12 cellular contexts compared by ENCODE assay signal in the genomic region with DNA sequence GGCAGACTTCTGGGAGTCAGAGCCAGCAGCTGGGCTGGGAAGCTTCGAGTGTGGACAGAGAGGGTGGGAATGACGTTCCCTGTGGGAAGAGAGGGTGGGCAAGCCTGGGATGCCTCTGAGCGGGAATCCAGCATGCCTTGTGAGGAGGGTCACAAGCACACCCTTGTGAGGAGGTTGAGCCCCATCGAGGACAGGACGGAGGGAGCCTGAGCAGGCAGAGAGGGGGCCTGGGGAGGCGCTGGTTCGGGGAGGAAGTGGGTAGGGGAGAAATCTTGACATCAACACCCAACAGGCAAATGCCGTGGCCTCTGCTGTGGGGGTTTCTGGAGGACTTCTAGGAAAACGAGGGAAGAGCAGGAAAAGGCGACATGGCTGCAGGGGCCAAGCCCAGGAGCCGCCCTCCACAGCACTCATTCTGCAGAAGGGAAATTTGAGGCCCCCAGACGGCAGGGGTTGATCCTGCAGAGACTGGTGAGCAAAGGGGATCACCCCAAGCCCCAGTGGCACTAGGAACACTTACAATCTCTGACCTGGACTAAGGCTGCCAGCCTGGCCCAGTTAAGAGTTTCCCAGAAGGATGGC. TPM values are rescaled to one million over a fixed set of nuclear protein-coding genes. Genes with fewer than 3 reads are reported as not detected.
DNase-seq lines count a peak whose midpoint lies in the region; ATAC-seq and TF ChIP-seq lines count a peak whose summit lies in the region.
"Had no signal": no experiment of that assay in that cellular context is flagged by ENCODE, and none has a peak within 500 bp of the region (broad histone marks: within the 10 kb centered on the region; RNA-seq: fewer than 3 reads in every experiment).

No MANE protein-coding gene starts in this region.

- H3K18ac ChIP-seq in IMR-90 (ENCODE audit: low read depth, low read length): no peak overlapping the region

- H3K27me3 Mint-ChIP-seq in osteocyte (ENCODE audit: unreplicated experiment): peaks cover 17% of the 10 kb centered on the region

- H3K27ac ChIP-seq in IMR-90 (ENCODE audit: insufficient read depth, low read length): no peak overlapping the region
- H3K27ac ChIP-seq in dorsolateral prefrontal cortex: peak overlapping the region in 17 of 59 donors; percentile 2 to 84 (median 39)
- H3K27ac ChIP-seq: right atrium auricular region, RWPE1 had no signal

- H3K27ac Mint-ChIP-seq in osteocyte (ENCODE audit: unreplicated experiment): no peak overlapping the region
- H3K27ac Mint-ChIP-seq: dendritic cell treated with granulocyte-macrophage colony-stimulating factor and Interleukin-4, amounts not matched to agents 40 ng/mL and 50 ng/mL, for 4 days had no signal

- H3K9me3 Mint-ChIP-seq in osteocyte (ENCODE audit: unreplicated experiment): no peaks in the 10 kb centered on the region
- H3K9me3 Mint-ChIP-seq: dendritic cell treated with granulocyte-macrophage colony-stimulating factor and Interleukin-4, amounts not matched to agents 40 ng/mL and 50 ng/mL, for 4 days had no signal

- POLR2A ChIA-PET in IMR-90 (lab: Charles Lee; ENCODE audit: unreplicated experiment): no interaction called here

- H2AFZ ChIP-seq in IMR-90 (replicated peaks; ENCODE audit: low read length, poor library complexity): peak overlapping the region; percentile 90

- H3K9me3 ChIP-seq in IMR-90 (ENCODE audit: control insufficient read depth, insufficient read depth, low read length): no peaks in the 10 kb centered on the region
- H3K9me3 ChIP-seq: right atrium auricular region had no signal

- no peak overlapping the region for H3K56ac ChIP-seq in IMR-90 (ENCODE audit: extremely low read depth, insufficient read depth, low read length)

- no peak overlapping the region for H4K5ac ChIP-seq in IMR-90 (ENCODE audit: low read depth, low read length)

- no peaks in the 10 kb centered on the region for H3K79me1 ChIP-seq in IMR-90 (ENCODE audit: low read depth in 1 of 2, low read length in 2 of 2)

- TF ChIP-seq CTCF in AG09309 (IDR thresholded peaks at IDR 0.05; ENCODE audit: control insufficient read depth, insufficient read depth, low read depth, low read length, missing control alignments) (no peak), IMR-90 (conservative IDR thresholded peaks at IDR 0.05; ENCODE audit: low read depth, low read length) (no peak), dorsolateral prefrontal cortex (IDR thresholded peaks at IDR 0.05 in 54 of 56, conservative IDR thresholded peaks at IDR 0.05 in 2 of 56; ENCODE audit: low read depth in 1 of 56, partially characterized antibody in 56 of 56) (no peak), osteocyte (IDR thresholded peaks at IDR 0.05) (no peak), GM20000 (IDR thresholded peaks at IDR 0.05; ENCODE audit: extremely low read depth, missing control alignments) (no peak)

- H2BK15ac ChIP-seq in IMR-90 (ENCODE audit: low read depth, low read length): no peak overlapping the region; the same call in 2 of the 3 replicates

- H3K23ac ChIP-seq in IMR-90 (ENCODE audit: low read depth, low read length): peak overlapping the region; percentile 42; the same call in 1 of the 2 replicates

- peaks cover 7% of the 10 kb centered on the region for H3K4me1 Mint-ChIP-seq in osteocyte (ENCODE audit: unreplicated experiment)

- peak overlapping the region; percentile 5 for H3K4me3 Mint-ChIP-seq in osteocyte (ENCODE audit: unreplicated experiment)
- H3K4me3 Mint-ChIP-seq: dendritic cell treated with granulocyte-macrophage colony-stimulating factor and Interleukin-4, amounts not matched to agents 40 ng/mL and 50 ng/mL, for 4 days had no signal

- CTCF ChIA-PET in IMR-90 (lab: Yijun Ruan, JAX): interaction anchor here (0.6 kb wide), 1 partner anchor 1516 kb away, joined by 4 read pairs; no protein-coding TSS in a partner anchor

- BruUV-seq in IMR-90 (replicated peaks; lab: Mats Ljungman, UMichigan): no TSS peak

- no peak for TF ChIP-seq POLR2A in IMR-90 (IDR thresholded peaks at IDR 0.05; ENCODE audit: low read depth, low read length)

- peak overlapping the region; percentile 60; the same call in 1 of the 2 replicates for H3K4me2 ChIP-seq in IMR-90 (ENCODE audit: low read depth, low read length)

- ATAC-seq in IMR-90 (ENCODE audit: low read depth): no peak

- 0 out of 2 replicates have a peak overlapping the region, but pooled peaks have one; percentile 56 for H2AK5ac ChIP-seq in IMR-90 (ENCODE audit: low read depth, low read length)

- H3K36me3 Mint-ChIP-seq in osteocyte (ENCODE audit: unreplicated experiment): no peaks in the 10 kb centered on the region

- no CpG with 5 or more reads among the region's 12 CpGs for WGBS in IMR-90 (ENCODE audit: extremely low coverage in 2 of 2, insufficient read length in 1 of 2), 2 experiments

- no peaks in the 10 kb centered on the region for H3K36me3 ChIP-seq in IMR-90 (ENCODE audit: control insufficient read depth, insufficient read depth, low read length)
- H3K36me3 ChIP-seq: right atrium auricular region had no signal

- no peak overlapping the region for H2BK5ac ChIP-seq in IMR-90 (ENCODE audit: low read depth, low read length, poor library complexity, severe bottlenecking)

- in situ Hi-C loops in IMR-90 (cut with MboI; ENCODE audit: low sequenced_read_pairs): no loop called here

- dilution Hi-C loops in IMR-90 (cut with HindIII; ENCODE audit: low sequenced_read_pairs, unreplicated experiment): no loop called here

- no peak overlapping the region for H4K91ac ChIP-seq in IMR-90 (ENCODE audit: insufficient read depth, low read depth, low read length)

- H3K14ac ChIP-seq in IMR-90 (replicated peaks; ENCODE audit: low read depth, low read length): no peak overlapping the region; the same call in 1 of the 2 replicates

- H2BK120ac ChIP-seq in IMR-90 (ENCODE audit: low read depth, low read length): no peak overlapping the region

- H3K4ac ChIP-seq in IMR-90 (ENCODE audit: low read depth, low read length): no peak overlapping the region; the same call in 1 of the 2 replicates

- H2BK20ac ChIP-seq in IMR-90 (ENCODE audit: low read depth, low read length): no peak overlapping the region

- no peak overlapping the region; a peak in 1 of 4 replicates for H4K8ac ChIP-seq in IMR-90 (ENCODE audit: low read depth in 2 of 2, low read length in 2 of 2)

- H3K9ac ChIP-seq in IMR-90 (ENCODE audit: low read depth, low read length): no peak overlapping the region

- H3K27me3 ChIP-seq in IMR-90 (ENCODE audit: control insufficient read depth, insufficient read depth, low read length): peaks cover 11% of the 10 kb centered on the region; the same call in 1 of the 2 replicates
- H3K27me3 ChIP-seq in dorsolateral prefrontal cortex: peaks cover 0 to 11% (median 0%) of the 10 kb centered on the region in 45 donors

- intact Hi-C loops in IMR-90 (cut with micrococcal nuclease) (no loop called here), dorsolateral prefrontal cortex (cut with DNase I) (loop anchor here (5.0 to 10.0 kb wide), 2 partner anchors 165 to 168 kb away; no protein-coding TSS in a partner anchor)

- H3K9me1 ChIP-seq in IMR-90 (ENCODE audit: insufficient read depth, low read length): peaks cover 3% of the 10 kb centered on the region; the same call in 1 of the 2 replicates

- DNase-seq in AG09309 (ENCODE audit: low read depth) (no peak), IMR-90 (no peak), dorsolateral prefrontal cortex (no peak), osteocyte (ENCODE audit: extremely low spot score, unreplicated experiment) (peak; percentile 69), SIG-M5 (lab: John Stamatoyannopoulos, UW) (no peak), NOMO-1 treated with DMSO at 0.1 percent for 48 hours (lab: John Stamatoyannopoulos, UW; ENCODE audit: unreplicated experiment) (no peak), occipital lobe (lab: John Stamatoyannopoulos, UW) (no peak), GM20000 (ENCODE audit: low spot score) (no peak)
- DNase-seq: NCI-H2029 had no signal

- H4K20me1 ChIP-seq in IMR-90 (ENCODE audit: insufficient read depth, low read length): no peaks in the 10 kb centered on the region

- TF ChIP-seq RAD21 in IMR-90 (IDR thresholded peaks at IDR 0.05; ENCODE audit: low read length): no peak

- no peaks in the 10 kb centered on the region for H3K4me1 ChIP-seq in IMR-90 (ENCODE audit: control insufficient read depth, insufficient read depth, low read length)

- H2AK9ac ChIP-seq in IMR-90 (replicated peaks; ENCODE audit: low read depth, low read length, poor library complexity): peak overlapping the region; percentile 74

- H3K4me3 ChIP-seq in AG09309 (ENCODE audit: control insufficient read depth, low read depth, low read length): peak overlapping the region; percentile 25; the same call in 1 of the 2 replicates
- H3K4me3 ChIP-seq in IMR-90 (ENCODE audit: insufficient read depth, low read depth, low read length): no peak overlapping the region
- peak overlapping the region in 56 of 59 donors; percentile 37 to 73 (median 61) for H3K4me3 ChIP-seq in dorsolateral prefrontal cortex

TF ChIP-seq in IMR-90, 13 proteins besides CTCF, POLR2A, EP300 and RAD21 (continues in another document):
- TF ChIP-seq, protein P1, sequence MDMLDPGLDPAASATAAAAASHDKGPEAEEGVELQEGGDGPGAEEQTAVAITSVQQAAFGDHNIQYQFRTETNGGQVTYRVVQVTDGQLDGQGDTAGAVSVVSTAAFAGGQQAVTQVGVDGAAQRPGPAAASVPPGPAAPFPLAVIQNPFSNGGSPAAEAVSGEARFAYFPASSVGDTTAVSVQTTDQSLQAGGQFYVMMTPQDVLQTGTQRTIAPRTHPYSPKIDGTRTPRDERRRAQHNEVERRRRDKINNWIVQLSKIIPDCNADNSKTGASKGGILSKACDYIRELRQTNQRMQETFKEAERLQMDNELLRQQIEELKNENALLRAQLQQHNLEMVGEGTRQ (IDR thresholded peaks at IDR 0.05; ENCODE audit: low read depth, low read length): no peak

RNA-seq across cellular contexts. Expression of a gene that starts 1.1 kb away (rescaled TPM):
- total RNA-seq in IMR-90 (2012; rRNA removed) (not detected in 2 replicates), dorsolateral prefrontal cortex (1 to 10 TPM in 5 of 120 experiments, under 1 TPM in 23, not detected in 92; 0.33 to 2.8 (median 0.50) TPM), osteocyte (not detected in 2 replicates), occipital lobe (not detected)
- not detected in 2 replicates for polyA plus RNA-seq in IMR-90 (2012; rRNA removed)
- not detected in 2 replicates for polyA plus RNA-seq in IMR-90 (2012; cell fraction: cytosol; rRNA removed)
- 0.47 and 0.62 TPM in 2 replicates for polyA plus RNA-seq in IMR-90 (2012; cell fraction: nucleus; rRNA removed; ENCODE audit: low replicate concordance)
- total RNA-seq: right atrium auricular region had no signal

RNA-seq across cellular contexts. Expression of a gene that starts 16.9 kb away (rescaled TPM):
- total RNA-seq in IMR-90 (2012; rRNA removed) (not detected in 2 replicates), dorsolateral prefrontal cortex (not detected), osteocyte (not detected in 2 replicates), occipital lobe (not detected)
- polyA plus RNA-seq in IMR-90 (2012; rRNA removed): not detected in 2 replicates
- polyA plus RNA-seq in IMR-90 (2012; cell fraction: cytosol; rRNA removed): not detected in 2 replicates
- not detected in 2 replicates for polyA plus RNA-seq in IMR-90 (2012; cell fraction: nucleus; rRNA removed; ENCODE audit: low replicate concordance)
- total RNA-seq: right atrium auricular region had no signal
